25 cellular contexts compared by ENCODE assay signal in the genomic region with DNA sequence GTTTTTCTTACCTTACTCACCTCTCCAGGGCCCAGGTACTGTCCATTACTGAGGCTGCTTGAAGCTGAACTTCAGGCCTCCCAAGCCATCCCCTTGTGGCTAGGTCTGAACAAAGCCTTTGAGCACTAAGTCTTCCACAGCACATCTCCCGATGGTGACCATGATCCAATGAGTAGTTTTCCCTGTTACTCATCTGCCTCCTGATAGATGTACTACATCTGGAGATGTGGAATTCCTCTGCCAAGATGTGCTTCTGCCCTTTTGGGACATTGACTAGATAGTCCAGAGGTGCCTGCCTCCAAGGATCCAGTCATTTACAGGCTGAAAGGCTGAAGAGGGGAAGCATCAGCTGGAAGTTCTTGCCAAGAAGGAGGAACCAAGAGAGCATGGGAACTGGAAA. TPM values are rescaled to one million over a fixed set of nuclear protein-coding genes. Genes with fewer than 3 reads are reported as not detected.
"Had no signal": no experiment of that assay in that cellular context is flagged by ENCODE, and none has a peak within 500 bp of the region (broad histone marks: within the 10 kb centered on the region; RNA-seq: fewer than 3 reads in every experiment).

No MANE protein-coding gene starts in this region.

- H3K4me3 Mint-ChIP-seq: activated T-cell treated with anti-CD3 and anti-CD28 coated beads, Interleukin-2, amount 50 U/mL, for 72 hours; T-helper 1 cell treated with Interleukin-12 subunit alpha and Interleukin-12 subunit beta and Interleukin-4 antibody, amounts not matched to agents 30 μg/mL and 1 μg/mL, for 36 hours had no signal

- ATAC-seq: activated naive CD4-positive, alpha-beta T cell treated with anti-CD3 and anti-CD28 coated beads, Interleukin-2, amount 50 U/mL, for 72 hours; activated T-cell treated with anti-CD3 and anti-CD28 coated beads, Interleukin-2, amount 50 U/mL, for 72 hours; gastroesophageal sphincter; left colon; naive thymus-derived CD8-positive, alpha-beta T cell; right cardiac atrium had no signal

- FAIRE-seq: bronchial epithelial cell, keratinocyte, TTC549 had no signal

- H3K4me1 ChIP-seq: colonic mucosa had no signal

- H3K36me3 Mint-ChIP-seq: activated naive CD4-positive, alpha-beta T cell treated with anti-CD3 and anti-CD28 coated beads, Interleukin-2, amount 50 U/mL, for 72 hours; naive thymus-derived CD8-positive, alpha-beta T cell had no signal

- H3K9me3 Mint-ChIP-seq: activated naive CD4-positive, alpha-beta T cell treated with anti-CD3 and anti-CD28 coated beads, Interleukin-2, amount 50 U/mL, for 72 hours; activated T-cell treated with anti-CD3 and anti-CD28 coated beads, Interleukin-2, amount 50 U/mL, for 72 hours; naive thymus-derived CD8-positive, alpha-beta T cell; T-helper 1 cell treated with Interleukin-12 subunit alpha and Interleukin-12 subunit beta and Interleukin-4 antibody, amounts not matched to agents 30 μg/mL and 1 μg/mL, for 36 hours had no signal

- H3K79me2 ChIP-seq: hepatocyte had no signal

- H2AFZ ChIP-seq: hepatocyte had no signal

- H3K9me3 ChIP-seq: colonic mucosa, gastroesophageal sphincter, spleen, tibial nerve had no signal

- H3K36me3 ChIP-seq: colonic mucosa, gastroesophageal sphincter, spleen, tibial nerve had no signal

- H3K4me3 ChIP-seq: colonic mucosa, gastroesophageal sphincter, hepatocyte, spleen, tibial nerve had no signal

- H3K4me2 ChIP-seq: hepatocyte had no signal

- H3K27ac ChIP-seq: colonic mucosa, gastroesophageal sphincter, hepatocyte, spleen, tibial nerve, VCaP had no signal

- H3K27me3 ChIP-seq: colonic mucosa, gastroesophageal sphincter, hepatocyte, spleen, tibial nerve had no signal

- DNase-seq: activated CD4-positive, alpha-beta T cell treated with anti-CD3 and anti-CD28 coated beads for 4 hours; activated CD4-positive, alpha-beta T cell treated with anti-CD3 and anti-CD28 coated beads, Interleukin-2, amount 50 U/mL, for 4 hours; activated naive CD4-positive, alpha-beta T cell; activated T-cell treated with anti-CD3 and anti-CD28 coated beads for 4 hours; activated T-cell treated with anti-CD3 and anti-CD28 coated beads, Interleukin-2, amount 50 U/mL, for 72 hours; anterior cingulate cortex; colonic mucosa; effector CD8-positive, alpha-beta T cell; left colon; mammary epithelial cell; naive thymus-derived CD8-positive, alpha-beta T cell; posterior cingulate gyrus; right cardiac atrium; spleen; stimulated activated naive CD4-positive, alpha-beta T cell treated with Interleukin-2 at 50 U/mL for 16 hours; T-helper 9 cell had no signal

- H3K27ac Mint-ChIP-seq: activated naive CD4-positive, alpha-beta T cell treated with anti-CD3 and anti-CD28 coated beads, Interleukin-2, amount 50 U/mL, for 72 hours; activated T-cell treated with anti-CD3 and anti-CD28 coated beads, Interleukin-2, amount 50 U/mL, for 72 hours; naive thymus-derived CD8-positive, alpha-beta T cell; T-helper 1 cell treated with Interleukin-12 subunit alpha and Interleukin-12 subunit beta and Interleukin-4 antibody, amounts not matched to agents 30 μg/mL and 1 μg/mL, for 36 hours had no signal

RNA-seq across cellular contexts. Expression of gene SLC35G2, which starts 28.9 kb away (rescaled TPM):
- total RNA-seq: naive thymus-derived CD8-positive, alpha-beta T cell had no signal
